1 cellular context compared by ENCODE assay signal in the genomic region with DNA sequence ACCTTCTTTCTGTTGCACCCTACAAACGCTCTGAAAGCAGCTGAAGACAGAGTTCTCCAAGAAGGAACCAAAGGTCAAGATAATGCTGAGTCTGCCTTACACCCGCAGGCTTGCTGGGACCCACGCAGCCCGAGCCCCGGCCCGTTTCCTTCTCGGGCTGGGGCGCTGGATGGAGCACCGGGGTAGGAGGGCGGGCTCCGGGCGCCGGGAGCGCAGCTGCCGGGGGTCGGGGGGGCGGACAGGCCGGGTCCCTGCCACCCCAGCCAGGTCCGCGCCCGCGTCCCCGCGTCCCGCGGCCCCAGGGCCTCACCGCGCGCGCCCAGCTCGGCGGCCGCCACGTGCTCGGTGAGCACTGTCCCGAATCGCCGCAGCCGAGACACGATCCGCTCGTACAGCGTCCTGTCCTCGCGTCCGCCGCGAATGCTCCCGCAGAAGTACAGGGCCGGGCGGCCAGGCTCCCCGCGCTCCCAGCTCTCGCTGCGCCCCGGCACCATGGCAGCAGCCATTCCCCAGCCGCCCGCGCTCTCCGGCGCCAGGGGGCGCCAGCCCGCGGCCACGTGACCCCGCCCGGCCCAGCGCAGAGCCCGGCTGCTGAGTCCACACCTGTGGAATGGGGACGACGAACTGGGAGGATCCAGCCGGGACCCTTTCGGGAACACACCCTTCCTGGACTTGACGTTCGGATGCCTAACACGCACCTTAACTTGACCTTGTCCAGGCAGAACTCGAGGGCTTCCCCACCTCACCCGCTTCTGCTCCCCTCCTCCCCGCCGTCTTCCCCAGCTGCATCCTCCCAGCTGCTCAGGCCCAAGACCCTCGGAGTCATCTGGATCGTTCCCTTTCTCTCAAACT.
A peak's percentile ranks its signal among the peaks of the same experiment; 100 is the strongest.
TF ChIP-seq lines count a peak whose summit lies in the region.

A gene with protein sequence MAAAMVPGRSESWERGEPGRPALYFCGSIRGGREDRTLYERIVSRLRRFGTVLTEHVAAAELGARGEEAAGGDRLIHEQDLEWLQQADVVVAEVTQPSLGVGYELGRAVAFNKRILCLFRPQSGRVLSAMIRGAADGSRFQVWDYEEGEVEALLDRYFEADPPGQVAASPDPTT (minus strand): TSS at position 531 of the 852 bp plus-strand sequence. CDS start 25 bp downstream, at position 506.

TF ChIP-seq in K562, 482 proteins besides CTCF, POLR2A, EP300 and RAD21 (continued from another document and continues in another):
- TF ChIP-seq SMAD4 (CRISPR knock-in tag; conservative IDR thresholded peaks at IDR 0.05) (peak; percentile 92), MTF1 (CRISPR knock-in tag; IDR thresholded peaks at IDR 0.05; ENCODE audit: borderline replicate concordance) (peak; percentile 34; the same call in 1 of the 2 replicates), TCF7L2 (IDR thresholded peaks at IDR 0.05; ENCODE audit: low read depth, low read length) (no peak), TAF1 (IDR thresholded peaks at IDR 0.05; ENCODE audit: control insufficient read depth, extremely low read depth, insufficient read depth, low read length, severe bottlenecking) (peak; percentile 91), ZNF384 (IDR thresholded peaks at IDR 0.05; ENCODE audit: low read depth, low read length) (no peak), SRSF7 (optimal IDR thresholded peaks at IDR 0.05; ENCODE audit: low read depth, low read length) (no peak), CHD4 (IDR thresholded peaks at IDR 0.05; ENCODE audit: insufficient read depth, insufficient replicate concordance, low read depth, low read length, poor library complexity, severe bottlenecking) (no peak), KDM2B (CRISPR knock-in tag; IDR thresholded peaks at IDR 0.05) (peak; percentile 96; the same call in 1 of the 2 replicates), FOXK1 (CRISPR knock-in tag; IDR thresholded peaks at IDR 0.05; ENCODE audit: borderline replicate concordance) (no peak), PURB (CRISPR knock-in tag; IDR thresholded peaks at IDR 0.05; ENCODE audit: low read depth) (peak; percentile 47; the same call in 1 of the 2 replicates), NCOA6 (IDR thresholded peaks at IDR 0.05) (no peak), ZNF197 (CRISPR knock-in tag; IDR thresholded peaks at IDR 0.05; ENCODE audit: low read depth) (peak; percentile 65; the same call in 1 of the 2 replicates), CREM (IDR thresholded peaks at IDR 0.05; ENCODE audit: low read depth) (peak; percentile 44), FOSL1 (tag; conservative IDR thresholded peaks at IDR 0.05) (peak; percentile 53), HLTF (IDR thresholded peaks at IDR 0.05) (no peak; the same call in 1 of the 2 replicates), YBX1 (IDR thresholded peaks at IDR 0.05) (no peak), JUN (IDR thresholded peaks at IDR 0.05; ENCODE audit: borderline replicate concordance, low read depth, low read length) (peak; percentile 66; the same call in 1 of the 2 replicates), JUN (CRISPR knock-in tag; IDR thresholded peaks at IDR 0.05; ENCODE audit: borderline replicate concordance) (no peak), SRSF1 (IDR thresholded peaks at IDR 0.05; ENCODE audit: low read depth, low read length) (no peak)
- TF ChIP-seq, protein P1, sequence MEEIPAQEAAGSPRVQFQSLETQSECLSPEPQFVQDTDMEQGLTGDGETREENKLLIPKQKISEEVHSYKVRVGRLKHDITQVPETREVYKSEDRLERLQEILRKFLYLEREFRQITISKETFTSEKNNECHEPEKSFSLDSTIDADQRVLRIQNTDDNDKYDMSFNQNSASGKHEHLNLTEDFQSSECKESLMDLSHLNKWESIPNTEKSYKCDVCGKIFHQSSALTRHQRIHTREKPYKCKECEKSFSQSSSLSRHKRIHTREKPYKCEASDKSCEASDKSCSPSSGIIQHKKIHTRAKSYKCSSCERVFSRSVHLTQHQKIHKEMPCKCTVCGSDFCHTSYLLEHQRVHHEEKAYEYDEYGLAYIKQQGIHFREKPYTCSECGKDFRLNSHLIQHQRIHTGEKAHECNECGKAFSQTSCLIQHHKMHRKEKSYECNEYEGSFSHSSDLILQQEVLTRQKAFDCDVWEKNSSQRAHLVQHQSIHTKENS (CRISPR knock-in tag; IDR thresholded peaks at IDR 0.05) = no peak
- TF ChIP-seq, protein P2, sequence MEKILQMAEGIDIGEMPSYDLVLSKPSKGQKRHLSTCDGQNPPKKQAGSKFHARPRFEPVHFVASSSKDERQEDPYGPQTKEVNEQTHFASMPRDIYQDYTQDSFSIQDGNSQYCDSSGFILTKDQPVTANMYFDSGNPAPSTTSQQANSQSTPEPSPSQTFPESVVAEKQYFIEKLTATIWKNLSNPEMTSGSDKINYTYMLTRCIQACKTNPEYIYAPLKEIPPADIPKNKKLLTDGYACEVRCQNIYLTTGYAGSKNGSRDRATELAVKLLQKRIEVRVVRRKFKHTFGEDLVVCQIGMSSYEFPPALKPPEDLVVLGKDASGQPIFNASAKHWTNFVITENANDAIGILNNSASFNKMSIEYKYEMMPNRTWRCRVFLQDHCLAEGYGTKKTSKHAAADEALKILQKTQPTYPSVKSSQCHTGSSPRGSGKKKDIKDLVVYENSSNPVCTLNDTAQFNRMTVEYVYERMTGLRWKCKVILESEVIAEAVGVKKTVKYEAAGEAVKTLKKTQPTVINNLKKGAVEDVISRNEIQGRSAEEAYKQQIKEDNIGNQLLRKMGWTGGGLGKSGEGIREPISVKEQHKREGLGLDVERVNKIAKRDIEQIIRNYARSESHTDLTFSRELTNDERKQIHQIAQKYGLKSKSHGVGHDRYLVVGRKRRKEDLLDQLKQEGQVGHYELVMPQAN (IDR thresholded peaks at IDR 0.05; ENCODE audit: borderline replicate concordance) = no peak
- TF ChIP-seq, protein P3, sequence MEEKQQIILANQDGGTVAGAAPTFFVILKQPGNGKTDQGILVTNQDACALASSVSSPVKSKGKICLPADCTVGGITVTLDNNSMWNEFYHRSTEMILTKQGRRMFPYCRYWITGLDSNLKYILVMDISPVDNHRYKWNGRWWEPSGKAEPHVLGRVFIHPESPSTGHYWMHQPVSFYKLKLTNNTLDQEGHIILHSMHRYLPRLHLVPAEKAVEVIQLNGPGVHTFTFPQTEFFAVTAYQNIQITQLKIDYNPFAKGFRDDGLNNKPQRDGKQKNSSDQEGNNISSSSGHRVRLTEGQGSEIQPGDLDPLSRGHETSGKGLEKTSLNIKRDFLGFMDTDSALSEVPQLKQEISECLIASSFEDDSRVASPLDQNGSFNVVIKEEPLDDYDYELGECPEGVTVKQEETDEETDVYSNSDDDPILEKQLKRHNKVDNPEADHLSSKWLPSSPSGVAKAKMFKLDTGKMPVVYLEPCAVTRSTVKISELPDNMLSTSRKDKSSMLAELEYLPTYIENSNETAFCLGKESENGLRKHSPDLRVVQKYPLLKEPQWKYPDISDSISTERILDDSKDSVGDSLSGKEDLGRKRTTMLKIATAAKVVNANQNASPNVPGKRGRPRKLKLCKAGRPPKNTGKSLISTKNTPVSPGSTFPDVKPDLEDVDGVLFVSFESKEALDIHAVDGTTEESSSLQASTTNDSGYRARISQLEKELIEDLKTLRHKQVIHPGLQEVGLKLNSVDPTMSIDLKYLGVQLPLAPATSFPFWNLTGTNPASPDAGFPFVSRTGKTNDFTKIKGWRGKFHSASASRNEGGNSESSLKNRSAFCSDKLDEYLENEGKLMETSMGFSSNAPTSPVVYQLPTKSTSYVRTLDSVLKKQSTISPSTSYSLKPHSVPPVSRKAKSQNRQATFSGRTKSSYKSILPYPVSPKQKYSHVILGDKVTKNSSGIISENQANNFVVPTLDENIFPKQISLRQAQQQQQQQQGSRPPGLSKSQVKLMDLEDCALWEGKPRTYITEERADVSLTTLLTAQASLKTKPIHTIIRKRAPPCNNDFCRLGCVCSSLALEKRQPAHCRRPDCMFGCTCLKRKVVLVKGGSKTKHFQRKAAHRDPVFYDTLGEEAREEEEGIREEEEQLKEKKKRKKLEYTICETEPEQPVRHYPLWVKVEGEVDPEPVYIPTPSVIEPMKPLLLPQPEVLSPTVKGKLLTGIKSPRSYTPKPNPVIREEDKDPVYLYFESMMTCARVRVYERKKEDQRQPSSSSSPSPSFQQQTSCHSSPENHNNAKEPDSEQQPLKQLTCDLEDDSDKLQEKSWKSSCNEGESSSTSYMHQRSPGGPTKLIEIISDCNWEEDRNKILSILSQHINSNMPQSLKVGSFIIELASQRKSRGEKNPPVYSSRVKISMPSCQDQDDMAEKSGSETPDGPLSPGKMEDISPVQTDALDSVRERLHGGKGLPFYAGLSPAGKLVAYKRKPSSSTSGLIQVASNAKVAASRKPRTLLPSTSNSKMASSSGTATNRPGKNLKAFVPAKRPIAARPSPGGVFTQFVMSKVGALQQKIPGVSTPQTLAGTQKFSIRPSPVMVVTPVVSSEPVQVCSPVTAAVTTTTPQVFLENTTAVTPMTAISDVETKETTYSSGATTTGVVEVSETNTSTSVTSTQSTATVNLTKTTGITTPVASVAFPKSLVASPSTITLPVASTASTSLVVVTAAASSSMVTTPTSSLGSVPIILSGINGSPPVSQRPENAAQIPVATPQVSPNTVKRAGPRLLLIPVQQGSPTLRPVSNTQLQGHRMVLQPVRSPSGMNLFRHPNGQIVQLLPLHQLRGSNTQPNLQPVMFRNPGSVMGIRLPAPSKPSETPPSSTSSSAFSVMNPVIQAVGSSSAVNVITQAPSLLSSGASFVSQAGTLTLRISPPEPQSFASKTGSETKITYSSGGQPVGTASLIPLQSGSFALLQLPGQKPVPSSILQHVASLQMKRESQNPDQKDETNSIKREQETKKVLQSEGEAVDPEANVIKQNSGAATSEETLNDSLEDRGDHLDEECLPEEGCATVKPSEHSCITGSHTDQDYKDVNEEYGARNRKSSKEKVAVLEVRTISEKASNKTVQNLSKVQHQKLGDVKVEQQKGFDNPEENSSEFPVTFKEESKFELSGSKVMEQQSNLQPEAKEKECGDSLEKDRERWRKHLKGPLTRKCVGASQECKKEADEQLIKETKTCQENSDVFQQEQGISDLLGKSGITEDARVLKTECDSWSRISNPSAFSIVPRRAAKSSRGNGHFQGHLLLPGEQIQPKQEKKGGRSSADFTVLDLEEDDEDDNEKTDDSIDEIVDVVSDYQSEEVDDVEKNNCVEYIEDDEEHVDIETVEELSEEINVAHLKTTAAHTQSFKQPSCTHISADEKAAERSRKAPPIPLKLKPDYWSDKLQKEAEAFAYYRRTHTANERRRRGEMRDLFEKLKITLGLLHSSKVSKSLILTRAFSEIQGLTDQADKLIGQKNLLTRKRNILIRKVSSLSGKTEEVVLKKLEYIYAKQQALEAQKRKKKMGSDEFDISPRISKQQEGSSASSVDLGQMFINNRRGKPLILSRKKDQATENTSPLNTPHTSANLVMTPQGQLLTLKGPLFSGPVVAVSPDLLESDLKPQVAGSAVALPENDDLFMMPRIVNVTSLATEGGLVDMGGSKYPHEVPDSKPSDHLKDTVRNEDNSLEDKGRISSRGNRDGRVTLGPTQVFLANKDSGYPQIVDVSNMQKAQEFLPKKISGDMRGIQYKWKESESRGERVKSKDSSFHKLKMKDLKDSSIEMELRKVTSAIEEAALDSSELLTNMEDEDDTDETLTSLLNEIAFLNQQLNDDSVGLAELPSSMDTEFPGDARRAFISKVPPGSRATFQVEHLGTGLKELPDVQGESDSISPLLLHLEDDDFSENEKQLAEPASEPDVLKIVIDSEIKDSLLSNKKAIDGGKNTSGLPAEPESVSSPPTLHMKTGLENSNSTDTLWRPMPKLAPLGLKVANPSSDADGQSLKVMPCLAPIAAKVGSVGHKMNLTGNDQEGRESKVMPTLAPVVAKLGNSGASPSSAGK (IDR thresholded peaks at IDR 0.05) = peak; percentile 94
- TF ChIP-seq, protein P4, sequence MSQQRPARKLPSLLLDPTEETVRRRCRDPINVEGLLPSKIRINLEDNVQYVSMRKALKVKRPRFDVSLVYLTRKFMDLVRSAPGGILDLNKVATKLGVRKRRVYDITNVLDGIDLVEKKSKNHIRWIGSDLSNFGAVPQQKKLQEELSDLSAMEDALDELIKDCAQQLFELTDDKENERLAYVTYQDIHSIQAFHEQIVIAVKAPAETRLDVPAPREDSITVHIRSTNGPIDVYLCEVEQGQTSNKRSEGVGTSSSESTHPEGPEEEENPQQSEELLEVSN (IDR thresholded peaks at IDR 0.05; ENCODE audit: borderline replicate concordance in 1 of 2, extremely low read depth in 1 of 2, insufficient read depth in 1 of 2, insufficient read length in 1 of 2, low read depth in 1 of 2, low read length in 1 of 2, poor library complexity in 1 of 2, severe bottlenecking in 1 of 2) = peak; percentile 94 to 97
- TF ChIP-seq, protein P5, sequence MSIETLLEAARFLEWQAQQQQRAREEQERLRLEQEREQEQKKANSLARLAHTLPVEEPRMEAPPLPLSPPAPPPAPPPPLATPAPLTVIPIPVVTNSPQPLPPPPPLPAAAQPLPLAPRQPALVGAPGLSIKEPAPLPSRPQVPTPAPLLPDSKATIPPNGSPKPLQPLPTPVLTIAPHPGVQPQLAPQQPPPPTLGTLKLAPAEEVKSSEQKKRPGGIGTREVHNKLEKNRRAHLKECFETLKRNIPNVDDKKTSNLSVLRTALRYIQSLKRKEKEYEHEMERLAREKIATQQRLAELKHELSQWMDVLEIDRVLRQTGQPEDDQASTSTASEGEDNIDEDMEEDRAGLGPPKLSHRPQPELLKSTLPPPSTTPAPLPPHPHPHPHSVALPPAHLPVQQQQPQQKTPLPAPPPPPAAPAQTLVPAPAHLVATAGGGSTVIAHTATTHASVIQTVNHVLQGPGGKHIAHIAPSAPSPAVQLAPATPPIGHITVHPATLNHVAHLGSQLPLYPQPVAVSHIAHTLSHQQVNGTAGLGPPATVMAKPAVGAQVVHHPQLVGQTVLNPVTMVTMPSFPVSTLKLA (conservative IDR thresholded peaks at IDR 0.05) = peak in 1 of 2 experiments; percentile 88; a peak in 3 of 4 replicates
- TF ChIP-seq, protein P6, sequence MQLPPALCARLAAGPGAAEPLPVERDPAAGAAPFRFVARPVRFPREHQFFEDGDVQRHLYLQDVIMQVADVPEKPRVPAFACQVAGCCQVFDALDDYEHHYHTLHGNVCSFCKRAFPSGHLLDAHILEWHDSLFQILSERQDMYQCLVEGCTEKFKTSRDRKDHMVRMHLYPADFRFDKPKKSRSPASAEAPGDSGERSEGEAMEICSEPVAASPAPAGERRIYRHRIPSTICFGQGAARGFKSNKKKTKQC (CRISPR knock-in tag; IDR thresholded peaks at IDR 0.05) = peak; percentile 88; the same call in 1 of the 2 replicates
- TF ChIP-seq, protein P7, sequence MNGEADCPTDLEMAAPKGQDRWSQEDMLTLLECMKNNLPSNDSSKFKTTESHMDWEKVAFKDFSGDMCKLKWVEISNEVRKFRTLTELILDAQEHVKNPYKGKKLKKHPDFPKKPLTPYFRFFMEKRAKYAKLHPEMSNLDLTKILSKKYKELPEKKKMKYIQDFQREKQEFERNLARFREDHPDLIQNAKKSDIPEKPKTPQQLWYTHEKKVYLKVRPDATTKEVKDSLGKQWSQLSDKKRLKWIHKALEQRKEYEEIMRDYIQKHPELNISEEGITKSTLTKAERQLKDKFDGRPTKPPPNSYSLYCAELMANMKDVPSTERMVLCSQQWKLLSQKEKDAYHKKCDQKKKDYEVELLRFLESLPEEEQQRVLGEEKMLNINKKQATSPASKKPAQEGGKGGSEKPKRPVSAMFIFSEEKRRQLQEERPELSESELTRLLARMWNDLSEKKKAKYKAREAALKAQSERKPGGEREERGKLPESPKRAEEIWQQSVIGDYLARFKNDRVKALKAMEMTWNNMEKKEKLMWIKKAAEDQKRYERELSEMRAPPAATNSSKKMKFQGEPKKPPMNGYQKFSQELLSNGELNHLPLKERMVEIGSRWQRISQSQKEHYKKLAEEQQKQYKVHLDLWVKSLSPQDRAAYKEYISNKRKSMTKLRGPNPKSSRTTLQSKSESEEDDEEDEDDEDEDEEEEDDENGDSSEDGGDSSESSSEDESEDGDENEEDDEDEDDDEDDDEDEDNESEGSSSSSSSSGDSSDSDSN (IDR thresholded peaks at IDR 0.05; ENCODE audit: borderline replicate concordance in 1 of 2, low read depth in 2 of 2, low read length in 2 of 2) = peak in 1 of 2 experiments; percentile 11; a peak in 1 of 4 replicates
- TF ChIP-seq, protein P8, sequence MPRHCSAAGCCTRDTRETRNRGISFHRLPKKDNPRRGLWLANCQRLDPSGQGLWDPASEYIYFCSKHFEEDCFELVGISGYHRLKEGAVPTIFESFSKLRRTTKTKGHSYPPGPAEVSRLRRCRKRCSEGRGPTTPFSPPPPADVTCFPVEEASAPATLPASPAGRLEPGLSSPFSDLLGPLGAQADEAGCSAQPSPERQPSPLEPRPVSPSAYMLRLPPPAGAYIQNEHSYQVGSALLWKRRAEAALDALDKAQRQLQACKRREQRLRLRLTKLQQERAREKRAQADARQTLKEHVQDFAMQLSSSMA (CRISPR knock-in tag; IDR thresholded peaks at IDR 0.05) = peak; percentile 65; the same call in 1 of the 2 replicates
